11 cellular contexts compared by ENCODE assay signal in the genomic region with DNA sequence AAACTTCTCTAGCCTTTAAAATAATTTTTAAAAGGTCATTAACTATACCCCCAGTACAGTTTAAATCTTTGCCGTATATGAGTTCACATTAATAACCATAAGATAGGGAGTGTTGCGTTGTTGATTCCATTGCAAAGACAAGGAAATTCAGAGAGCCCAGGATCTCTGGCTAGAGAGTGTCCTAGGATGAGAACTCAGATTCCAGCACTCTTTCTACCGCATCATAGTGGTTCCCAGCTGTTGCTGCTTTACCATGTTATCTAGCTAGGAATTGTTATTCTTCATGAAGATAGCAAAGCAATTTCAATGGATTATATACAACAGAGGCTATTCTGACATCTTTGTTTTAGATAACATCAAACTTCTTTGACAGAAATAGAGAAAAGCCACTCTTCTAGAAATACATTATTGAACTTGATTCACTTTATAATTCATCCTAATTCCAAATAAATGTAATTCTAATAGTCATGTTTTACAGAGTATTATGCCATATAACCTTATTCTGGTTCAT.
A peak's percentile ranks its signal among the peaks of the same experiment; 100 is the strongest.
DNase-seq lines count a peak whose midpoint lies in the region; ATAC-seq lines count a peak whose summit lies in the region.
"Had no signal": no experiment of that assay in that cellular context is flagged by ENCODE, and none has a peak within 500 bp of the region (broad histone marks: within the 10 kb centered on the region; RNA-seq: fewer than 3 reads in every experiment).

No MANE protein-coding gene starts in this region.

- H3K36me3 Mint-ChIP-seq in activated CD4-positive, alpha-beta T cell treated with anti-CD3 and anti-CD28 coated beads for 36 hours (ENCODE audit: low read depth), result peaks cover 9% of the 10 kb centered on the region
- no peaks in the 10 kb centered on the region for H3K36me3 Mint-ChIP-seq in stimulated activated naive CD8-positive, alpha-beta T cell treated with anti-CD3 and anti-CD28 coated beads, Interleukin-15, Interleukin-2, amounts not matched to agents 100 ng/mL and 50 ng/mL, for 24 hours (ENCODE audit: low read depth)
- peaks cover 12% of the 10 kb centered on the region for H3K36me3 Mint-ChIP-seq in activated naive CD8-positive, alpha-beta T cell treated with anti-CD3 and anti-CD28 coated beads for 36 hours
- H3K36me3 Mint-ChIP-seq: IgD-negative memory B cell had no signal

- H3K4me3 Mint-ChIP-seq in activated CD4-positive, alpha-beta T cell treated with anti-CD3 and anti-CD28 coated beads for 36 hours, result no peak overlapping the region
- H3K4me3 Mint-ChIP-seq in stimulated activated naive CD8-positive, alpha-beta T cell treated with anti-CD3 and anti-CD28 coated beads, Interleukin-15, Interleukin-2, amounts not matched to agents 100 ng/mL and 50 ng/mL, for 24 hours, result no peak overlapping the region
- no peak overlapping the region for H3K4me3 Mint-ChIP-seq in activated naive CD8-positive, alpha-beta T cell treated with anti-CD3 and anti-CD28 coated beads for 36 hours
- H3K4me3 Mint-ChIP-seq in stimulated activated naive CD8-positive, alpha-beta T cell treated with anti-CD3 and anti-CD28 coated beads, Interleukin-15, amount 100 ng/mL, for 72 hours, result peak overlapping the region; percentile 5 to 64
- H3K4me3 Mint-ChIP-seq: H9, IgD-negative memory B cell had no signal

- H3K9me3 Mint-ChIP-seq in activated CD4-positive, alpha-beta T cell treated with anti-CD3 and anti-CD28 coated beads for 36 hours (ENCODE audit: low read depth), result peaks cover 2% of the 10 kb centered on the region
- no peaks in the 10 kb centered on the region for H3K9me3 Mint-ChIP-seq in stimulated activated naive CD8-positive, alpha-beta T cell treated with anti-CD3 and anti-CD28 coated beads, Interleukin-15, Interleukin-2, amounts not matched to agents 100 ng/mL and 50 ng/mL, for 24 hours
- H3K9me3 Mint-ChIP-seq in activated naive CD8-positive, alpha-beta T cell treated with anti-CD3 and anti-CD28 coated beads for 36 hours, result no peaks in the 10 kb centered on the region
- H3K9me3 Mint-ChIP-seq in stimulated activated naive CD8-positive, alpha-beta T cell treated with anti-CD3 and anti-CD28 coated beads, Interleukin-15, amount 100 ng/mL, for 72 hours, result peaks cover 0 to 7% of the 10 kb centered on the region in 2 donors
- H3K9me3 Mint-ChIP-seq: H9, IgD-negative memory B cell had no signal

- ATAC-seq in activated CD4-positive, alpha-beta T cell treated with anti-CD3 and anti-CD28 coated beads for 36 hours, result no peak
- ATAC-seq in stimulated activated naive CD8-positive, alpha-beta T cell treated with anti-CD3 and anti-CD28 coated beads, Interleukin-15, Interleukin-2, amounts not matched to agents 100 U/mL and 50 U/mL, for 24 hours, result no peak
- ATAC-seq in stimulated activated naive CD8-positive, alpha-beta T cell treated with anti-CD3 and anti-CD28 coated beads, Interleukin-15, amount 100 ng/mL, for 72 hours, result no peak
- no peak for ATAC-seq in GM21576 (IDR thresholded peaks at IDR 0.05; ENCODE audit: unreplicated experiment)
- ATAC-seq in HG03521 (IDR thresholded peaks at IDR 0.05; ENCODE audit: unreplicated experiment), result no peak

- POLR2A ChIA-PET in activated CD4-positive, alpha-beta T cell treated with anti-CD3 and anti-CD28 coated beads for 36 hours (lab: Charles Lee), result no interaction called here

- H3K27me3 Mint-ChIP-seq in activated CD4-positive, alpha-beta T cell treated with anti-CD3 and anti-CD28 coated beads for 36 hours, result no peaks in the 10 kb centered on the region
- no peaks in the 10 kb centered on the region for H3K27me3 Mint-ChIP-seq in stimulated activated naive CD8-positive, alpha-beta T cell treated with anti-CD3 and anti-CD28 coated beads, Interleukin-15, Interleukin-2, amounts not matched to agents 100 ng/mL and 50 ng/mL, for 24 hours
- H3K27me3 Mint-ChIP-seq in activated naive CD8-positive, alpha-beta T cell treated with anti-CD3 and anti-CD28 coated beads for 36 hours, result no peaks in the 10 kb centered on the region
- no peaks in the 10 kb centered on the region for H3K27me3 Mint-ChIP-seq in stimulated activated naive CD8-positive, alpha-beta T cell treated with anti-CD3 and anti-CD28 coated beads, Interleukin-15, amount 100 ng/mL, for 72 hours
- H3K27me3 Mint-ChIP-seq: IgD-negative memory B cell had no signal

- peaks cover 87% of the 10 kb centered on the region for H3K4me1 Mint-ChIP-seq in activated CD4-positive, alpha-beta T cell treated with anti-CD3 and anti-CD28 coated beads for 36 hours
- peaks cover 82% of the 10 kb centered on the region for H3K4me1 Mint-ChIP-seq in stimulated activated naive CD8-positive, alpha-beta T cell treated with anti-CD3 and anti-CD28 coated beads, Interleukin-15, Interleukin-2, amounts not matched to agents 100 ng/mL and 50 ng/mL, for 24 hours (ENCODE audit: low read depth)
- peaks cover 68% of the 10 kb centered on the region for H3K4me1 Mint-ChIP-seq in activated naive CD8-positive, alpha-beta T cell treated with anti-CD3 and anti-CD28 coated beads for 36 hours
- peaks cover 74% of the 10 kb centered on the region for H3K4me1 Mint-ChIP-seq in stimulated activated naive CD8-positive, alpha-beta T cell treated with anti-CD3 and anti-CD28 coated beads, Interleukin-15, amount 100 ng/mL, for 72 hours

- peak overlapping the region; percentile 79 for H3K27ac Mint-ChIP-seq in activated CD4-positive, alpha-beta T cell treated with anti-CD3 and anti-CD28 coated beads for 36 hours
- H3K27ac Mint-ChIP-seq in stimulated activated naive CD8-positive, alpha-beta T cell treated with anti-CD3 and anti-CD28 coated beads, Interleukin-15, Interleukin-2, amounts not matched to agents 100 ng/mL and 50 ng/mL, for 24 hours, result peak overlapping the region; percentile 81
- H3K27ac Mint-ChIP-seq in activated naive CD8-positive, alpha-beta T cell treated with anti-CD3 and anti-CD28 coated beads for 36 hours, result peak overlapping the region; percentile 89
- no peak overlapping the region for H3K27ac Mint-ChIP-seq in stimulated activated naive CD8-positive, alpha-beta T cell treated with anti-CD3 and anti-CD28 coated beads, Interleukin-15, amount 100 ng/mL, for 72 hours
- H3K27ac Mint-ChIP-seq: H9 had no signal

- CTCF ChIA-PET in activated CD4-positive, alpha-beta T cell treated with anti-CD3 and anti-CD28 coated beads for 36 hours (lab: Charles Lee), result interaction anchor here (0.8 to 6.2 kb wide), 21 partner anchors 10 to 160 kb away, joined by 3 to 58 read pairs (median 7); a partner anchor contains a TSS

- intact Hi-C loops in activated CD4-positive, alpha-beta T cell treated with anti-CD3 and anti-CD28 coated beads for 36 hours (cut with DNase I, micrococcal nuclease), result loop anchor here in 1 of 2 experiments (5.0 kb wide), 2 partner anchors 36 to 106 kb away; no protein-coding TSS in a partner anchor

- no peak for DNase-seq in activated CD4-positive, alpha-beta T cell treated with anti-CD3 and anti-CD28 coated beads for 36 hours
- DNase-seq in activated CD4-positive, alpha-beta T cell treated with anti-CD3 and anti-CD28 coated beads for 4 hours, result no peak
- no peak for DNase-seq in stimulated activated naive CD8-positive, alpha-beta T cell treated with anti-CD3 and anti-CD28 coated beads, Interleukin-15, Interleukin-2, amounts not matched to agents 100 U/mL and 50 U/mL, for 24 hours
- DNase-seq in activated naive CD8-positive, alpha-beta T cell treated with anti-CD3 and anti-CD28 coated beads for 36 hours, result no peak
- no peak for DNase-seq in stimulated activated naive CD8-positive, alpha-beta T cell treated with anti-CD3 and anti-CD28 coated beads, Interleukin-15, amount 100 ng/mL, for 72 hours
- DNase-seq: 8988T had no signal

Comparison
In these comparisons a context has a peak if more than half of its experiments do, and no peak if none do; other contexts are left out.
1. H3K27ac Mint-ChIP-seq: peak in activated CD4-positive, alpha-beta T cell treated with anti-CD3 and anti-CD28 coated beads for 36 hours (single experiment), stimulated activated naive CD8-positive, alpha-beta T cell treated with anti-CD3 and anti-CD28 coated beads, Interleukin-15, Interleukin-2, amounts not matched to agents 100 ng/mL and 50 ng/mL, for 24 hours (single experiment) and activated naive CD8-positive, alpha-beta T cell treated with anti-CD3 and anti-CD28 coated beads for 36 hours (single experiment); none in stimulated activated naive CD8-positive, alpha-beta T cell treated with anti-CD3 and anti-CD28 coated beads, Interleukin-15, amount 100 ng/mL, for 72 hours (0 of 2).
2. H3K4me3 Mint-ChIP-seq: peak in stimulated activated naive CD8-positive, alpha-beta T cell treated with anti-CD3 and anti-CD28 coated beads, Interleukin-15, amount 100 ng/mL, for 72 hours (2 of 2); none in activated CD4-positive, alpha-beta T cell treated with anti-CD3 and anti-CD28 coated beads for 36 hours (single experiment), stimulated activated naive CD8-positive, alpha-beta T cell treated with anti-CD3 and anti-CD28 coated beads, Interleukin-15, Interleukin-2, amounts not matched to agents 100 ng/mL and 50 ng/mL, for 24 hours (single experiment) and activated naive CD8-positive, alpha-beta T cell treated with anti-CD3 and anti-CD28 coated beads for 36 hours (single experiment).